In the genomic region with DNA sequence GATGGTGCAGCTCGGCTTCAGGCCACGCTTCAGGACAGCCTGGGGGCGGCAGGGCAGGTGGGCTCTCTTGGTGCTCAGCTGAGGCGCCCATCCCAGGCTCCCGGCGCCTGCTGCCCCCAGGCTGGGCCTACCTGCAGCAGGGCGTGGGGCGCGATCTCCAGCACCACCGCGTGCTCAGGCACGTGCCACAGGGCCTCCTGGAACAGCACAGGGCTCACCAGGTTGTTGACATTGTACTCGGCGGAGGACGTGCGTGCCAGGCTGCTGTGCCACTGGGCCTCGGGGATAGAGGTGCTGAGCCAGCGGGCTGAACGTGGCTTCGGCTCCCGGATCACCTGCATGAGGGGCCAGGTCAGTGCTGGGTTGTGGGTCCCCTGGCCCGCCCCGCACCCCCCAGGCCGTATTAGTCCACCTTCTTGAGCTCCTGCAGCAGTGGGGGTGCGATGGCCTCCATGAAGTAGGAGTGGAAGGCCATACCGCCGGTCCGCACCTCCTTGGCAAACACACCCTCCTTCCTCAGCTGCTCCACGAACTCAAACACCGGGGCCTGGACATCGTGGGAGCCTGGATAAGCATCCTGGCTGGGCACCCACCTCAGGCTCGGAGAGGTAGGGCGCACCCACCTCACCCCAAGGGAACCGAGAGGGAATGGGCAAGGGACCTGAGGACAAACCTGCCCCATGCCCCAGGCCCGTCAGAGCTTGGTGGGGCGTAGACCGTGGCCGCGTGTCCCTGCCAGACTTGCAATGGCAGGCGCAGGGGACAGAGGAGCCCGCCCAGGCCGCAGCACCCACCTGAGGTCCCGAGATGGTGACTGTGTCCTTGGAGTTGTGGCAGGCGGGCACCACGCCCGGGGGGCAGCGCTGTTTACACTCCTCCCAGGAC, we compare ENCODE assay signal across 2 cellular contexts.
TF ChIP-seq lines count a peak whose summit lies in the region.

No MANE protein-coding gene starts in this region.

TF ChIP-seq in HepG2, 621 proteins besides CTCF, POLR2A, EP300 and RAD21 (continues in another document):
- TF ChIP-seq ZNF329 (CRISPR knock-in tag; IDR thresholded peaks at IDR 0.05; ENCODE audit: low read depth) (no peak), ZFP36 (IDR thresholded peaks at IDR 0.05; ENCODE audit: borderline replicate concordance, low read depth, low read length, partially characterized antibody) (no peak), ZSCAN21 (CRISPR knock-in tag; IDR thresholded peaks at IDR 0.05; ENCODE audit: borderline replicate concordance) (0 out of 2 replicates have a peak, but pooled peaks have one; percentile 6), AGO2 (optimal IDR thresholded peaks at IDR 0.05; ENCODE audit: low read depth, low read length) (peak; percentile 82), NONO (IDR thresholded peaks at IDR 0.05) (no peak), NONO (CRISPR knock-in tag; conservative IDR thresholded peaks at IDR 0.05) (peak; percentile 52; the same call in 1 of the 2 replicates), HES4 (CRISPR knock-in tag; IDR thresholded peaks at IDR 0.05; ENCODE audit: borderline replicate concordance) (0 out of 2 replicates have a peak, but pooled peaks have one; percentile 44), RBFOX2 (IDR thresholded peaks at IDR 0.05; ENCODE audit: low read depth, low read length) (peak; percentile 86), ARNTL (CRISPR knock-in tag; IDR thresholded peaks at IDR 0.05) (no peak), ZNF101 (CRISPR knock-in tag; IDR thresholded peaks at IDR 0.05; ENCODE audit: borderline replicate concordance, low read depth) (no peak), POLR2G (IDR thresholded peaks at IDR 0.05; ENCODE audit: low read depth, low read length) (peak; percentile 35; the same call in 1 of the 2 replicates), RBM22 (optimal IDR thresholded peaks at IDR 0.05; ENCODE audit: low read length) (peak; percentile 44), POLR2AphosphoS5 (IDR thresholded peaks at IDR 0.05; ENCODE audit: low read depth, low read length) (peak; percentile 12)
- TF ChIP-seq, protein P1, sequence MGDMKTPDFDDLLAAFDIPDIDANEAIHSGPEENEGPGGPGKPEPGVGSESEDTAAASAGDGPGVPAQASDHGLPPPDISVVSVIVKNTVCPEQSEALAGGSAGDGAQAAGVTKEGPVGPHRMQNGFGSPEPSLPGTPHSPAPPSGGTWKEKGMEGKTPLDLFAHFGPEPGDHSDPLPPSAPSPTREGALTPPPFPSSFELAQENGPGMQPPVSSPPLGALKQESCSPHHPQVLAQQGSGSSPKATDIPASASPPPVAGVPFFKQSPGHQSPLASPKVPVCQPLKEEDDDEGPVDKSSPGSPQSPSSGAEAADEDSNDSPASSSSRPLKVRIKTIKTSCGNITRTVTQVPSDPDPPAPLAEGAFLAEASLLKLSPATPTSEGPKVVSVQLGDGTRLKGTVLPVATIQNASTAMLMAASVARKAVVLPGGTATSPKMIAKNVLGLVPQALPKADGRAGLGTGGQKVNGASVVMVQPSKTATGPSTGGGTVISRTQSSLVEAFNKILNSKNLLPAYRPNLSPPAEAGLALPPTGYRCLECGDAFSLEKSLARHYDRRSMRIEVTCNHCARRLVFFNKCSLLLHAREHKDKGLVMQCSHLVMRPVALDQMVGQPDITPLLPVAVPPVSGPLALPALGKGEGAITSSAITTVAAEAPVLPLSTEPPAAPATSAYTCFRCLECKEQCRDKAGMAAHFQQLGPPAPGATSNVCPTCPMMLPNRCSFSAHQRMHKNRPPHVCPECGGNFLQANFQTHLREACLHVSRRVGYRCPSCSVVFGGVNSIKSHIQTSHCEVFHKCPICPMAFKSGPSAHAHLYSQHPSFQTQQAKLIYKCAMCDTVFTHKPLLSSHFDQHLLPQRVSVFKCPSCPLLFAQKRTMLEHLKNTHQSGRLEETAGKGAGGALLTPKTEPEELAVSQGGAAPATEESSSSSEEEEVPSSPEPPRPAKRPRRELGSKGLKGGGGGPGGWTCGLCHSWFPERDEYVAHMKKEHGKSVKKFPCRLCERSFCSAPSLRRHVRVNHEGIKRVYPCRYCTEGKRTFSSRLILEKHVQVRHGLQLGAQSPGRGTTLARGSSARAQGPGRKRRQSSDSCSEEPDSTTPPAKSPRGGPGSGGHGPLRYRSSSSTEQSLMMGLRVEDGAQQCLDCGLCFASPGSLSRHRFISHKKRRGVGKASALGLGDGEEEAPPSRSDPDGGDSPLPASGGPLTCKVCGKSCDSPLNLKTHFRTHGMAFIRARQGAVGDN (CRISPR knock-in tag; IDR thresholded peaks at IDR 0.05): 0 out of 2 replicates have a peak, but pooled peaks have one; percentile 1
- TF ChIP-seq, protein P2, sequence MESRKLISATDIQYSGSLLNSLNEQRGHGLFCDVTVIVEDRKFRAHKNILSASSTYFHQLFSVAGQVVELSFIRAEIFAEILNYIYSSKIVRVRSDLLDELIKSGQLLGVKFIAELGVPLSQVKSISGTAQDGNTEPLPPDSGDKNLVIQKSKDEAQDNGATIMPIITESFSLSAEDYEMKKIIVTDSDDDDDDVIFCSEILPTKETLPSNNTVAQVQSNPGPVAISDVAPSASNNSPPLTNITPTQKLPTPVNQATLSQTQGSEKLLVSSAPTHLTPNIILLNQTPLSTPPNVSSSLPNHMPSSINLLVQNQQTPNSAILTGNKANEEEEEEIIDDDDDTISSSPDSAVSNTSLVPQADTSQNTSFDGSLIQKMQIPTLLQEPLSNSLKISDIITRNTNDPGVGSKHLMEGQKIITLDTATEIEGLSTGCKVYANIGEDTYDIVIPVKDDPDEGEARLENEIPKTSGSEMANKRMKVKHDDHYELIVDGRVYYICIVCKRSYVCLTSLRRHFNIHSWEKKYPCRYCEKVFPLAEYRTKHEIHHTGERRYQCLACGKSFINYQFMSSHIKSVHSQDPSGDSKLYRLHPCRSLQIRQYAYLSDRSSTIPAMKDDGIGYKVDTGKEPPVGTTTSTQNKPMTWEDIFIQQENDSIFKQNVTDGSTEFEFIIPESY (CRISPR knock-in tag; IDR thresholded peaks at IDR 0.05): 0 out of 2 replicates have a peak, but pooled peaks have one; percentile 12
- TF ChIP-seq, protein P3, sequence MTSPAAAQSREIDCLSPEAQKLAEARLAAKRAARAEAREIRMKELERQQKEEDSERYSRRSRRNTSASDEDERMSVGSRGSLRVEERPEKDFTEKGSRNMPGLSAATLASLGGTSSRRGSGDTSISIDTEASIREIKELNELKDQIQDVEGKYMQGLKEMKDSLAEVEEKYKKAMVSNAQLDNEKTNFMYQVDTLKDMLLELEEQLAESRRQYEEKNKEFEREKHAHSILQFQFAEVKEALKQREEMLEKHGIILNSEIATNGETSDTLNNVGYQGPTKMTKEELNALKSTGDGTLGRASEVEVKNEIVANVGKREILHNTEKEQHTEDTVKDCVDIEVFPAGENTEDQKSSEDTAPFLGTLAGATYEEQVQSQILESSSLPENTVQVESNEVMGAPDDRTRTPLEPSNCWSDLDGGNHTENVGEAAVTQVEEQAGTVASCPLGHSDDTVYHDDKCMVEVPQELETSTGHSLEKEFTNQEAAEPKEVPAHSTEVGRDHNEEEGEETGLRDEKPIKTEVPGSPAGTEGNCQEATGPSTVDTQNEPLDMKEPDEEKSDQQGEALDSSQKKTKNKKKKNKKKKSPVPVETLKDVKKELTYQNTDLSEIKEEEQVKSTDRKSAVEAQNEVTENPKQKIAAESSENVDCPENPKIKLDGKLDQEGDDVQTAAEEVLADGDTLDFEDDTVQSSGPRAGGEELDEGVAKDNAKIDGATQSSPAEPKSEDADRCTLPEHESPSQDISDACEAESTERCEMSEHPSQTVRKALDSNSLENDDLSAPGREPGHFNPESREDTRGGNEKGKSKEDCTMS (CRISPR knock-in tag; conservative IDR thresholded peaks at IDR 0.05): no peak
- TF ChIP-seq, protein P4, sequence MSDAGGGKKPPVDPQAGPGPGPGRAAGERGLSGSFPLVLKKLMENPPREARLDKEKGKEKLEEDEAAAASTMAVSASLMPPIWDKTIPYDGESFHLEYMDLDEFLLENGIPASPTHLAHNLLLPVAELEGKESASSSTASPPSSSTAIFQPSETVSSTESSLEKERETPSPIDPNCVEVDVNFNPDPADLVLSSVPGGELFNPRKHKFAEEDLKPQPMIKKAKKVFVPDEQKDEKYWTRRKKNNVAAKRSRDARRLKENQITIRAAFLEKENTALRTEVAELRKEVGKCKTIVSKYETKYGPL (CRISPR knock-in tag; IDR thresholded peaks at IDR 0.05): no peak

TF ChIP-seq in SK-N-SH treated with all-trans-retinoic acid at 6 μM for 48 hours, 23 proteins besides CTCF, POLR2A, EP300 and RAD21:
- TF ChIP-seq, protein P5, sequence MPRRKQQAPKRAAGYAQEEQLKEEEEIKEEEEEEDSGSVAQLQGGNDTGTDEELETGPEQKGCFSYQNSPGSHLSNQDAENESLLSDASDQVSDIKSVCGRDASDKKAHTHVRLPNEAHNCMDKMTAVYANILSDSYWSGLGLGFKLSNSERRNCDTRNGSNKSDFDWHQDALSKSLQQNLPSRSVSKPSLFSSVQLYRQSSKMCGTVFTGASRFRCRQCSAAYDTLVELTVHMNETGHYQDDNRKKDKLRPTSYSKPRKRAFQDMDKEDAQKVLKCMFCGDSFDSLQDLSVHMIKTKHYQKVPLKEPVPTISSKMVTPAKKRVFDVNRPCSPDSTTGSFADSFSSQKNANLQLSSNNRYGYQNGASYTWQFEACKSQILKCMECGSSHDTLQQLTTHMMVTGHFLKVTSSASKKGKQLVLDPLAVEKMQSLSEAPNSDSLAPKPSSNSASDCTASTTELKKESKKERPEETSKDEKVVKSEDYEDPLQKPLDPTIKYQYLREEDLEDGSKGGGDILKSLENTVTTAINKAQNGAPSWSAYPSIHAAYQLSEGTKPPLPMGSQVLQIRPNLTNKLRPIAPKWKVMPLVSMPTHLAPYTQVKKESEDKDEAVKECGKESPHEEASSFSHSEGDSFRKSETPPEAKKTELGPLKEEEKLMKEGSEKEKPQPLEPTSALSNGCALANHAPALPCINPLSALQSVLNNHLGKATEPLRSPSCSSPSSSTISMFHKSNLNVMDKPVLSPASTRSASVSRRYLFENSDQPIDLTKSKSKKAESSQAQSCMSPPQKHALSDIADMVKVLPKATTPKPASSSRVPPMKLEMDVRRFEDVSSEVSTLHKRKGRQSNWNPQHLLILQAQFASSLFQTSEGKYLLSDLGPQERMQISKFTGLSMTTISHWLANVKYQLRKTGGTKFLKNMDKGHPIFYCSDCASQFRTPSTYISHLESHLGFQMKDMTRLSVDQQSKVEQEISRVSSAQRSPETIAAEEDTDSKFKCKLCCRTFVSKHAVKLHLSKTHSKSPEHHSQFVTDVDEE (CRISPR knock-in tag; IDR thresholded peaks at IDR 0.05): no peak
- TF ChIP-seq CSDC2 (CRISPR knock-in tag; IDR thresholded peaks at IDR 0.05): no peak
- no peak for TF ChIP-seq PPARA (CRISPR knock-in tag; IDR thresholded peaks at IDR 0.05; ENCODE audit: borderline replicate concordance)
- no peak for TF ChIP-seq TCF4 (CRISPR knock-in tag; IDR thresholded peaks at IDR 0.05; ENCODE audit: borderline replicate concordance)
- no peak for TF ChIP-seq ARNTL (CRISPR knock-in tag; IDR thresholded peaks at IDR 0.05; ENCODE audit: borderline replicate concordance, low read depth)
- TF ChIP-seq, protein P6, sequence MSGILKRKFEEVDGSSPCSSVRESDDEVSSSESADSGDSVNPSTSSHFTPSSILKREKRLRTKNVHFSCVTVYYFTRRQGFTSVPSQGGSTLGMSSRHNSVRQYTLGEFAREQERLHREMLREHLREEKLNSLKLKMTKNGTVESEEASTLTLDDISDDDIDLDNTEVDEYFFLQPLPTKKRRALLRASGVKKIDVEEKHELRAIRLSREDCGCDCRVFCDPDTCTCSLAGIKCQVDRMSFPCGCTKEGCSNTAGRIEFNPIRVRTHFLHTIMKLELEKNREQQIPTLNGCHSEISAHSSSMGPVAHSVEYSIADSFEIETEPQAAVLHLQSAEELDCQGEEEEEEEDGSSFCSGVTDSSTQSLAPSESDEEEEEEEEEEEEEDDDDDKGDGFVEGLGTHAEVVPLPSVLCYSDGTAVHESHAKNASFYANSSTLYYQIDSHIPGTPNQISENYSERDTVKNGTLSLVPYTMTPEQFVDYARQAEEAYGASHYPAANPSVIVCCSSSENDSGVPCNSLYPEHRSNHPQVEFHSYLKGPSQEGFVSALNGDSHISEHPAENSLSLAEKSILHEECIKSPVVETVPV (CRISPR knock-in tag; IDR thresholded peaks at IDR 0.05): no peak
- TF ChIP-seq, protein P7, sequence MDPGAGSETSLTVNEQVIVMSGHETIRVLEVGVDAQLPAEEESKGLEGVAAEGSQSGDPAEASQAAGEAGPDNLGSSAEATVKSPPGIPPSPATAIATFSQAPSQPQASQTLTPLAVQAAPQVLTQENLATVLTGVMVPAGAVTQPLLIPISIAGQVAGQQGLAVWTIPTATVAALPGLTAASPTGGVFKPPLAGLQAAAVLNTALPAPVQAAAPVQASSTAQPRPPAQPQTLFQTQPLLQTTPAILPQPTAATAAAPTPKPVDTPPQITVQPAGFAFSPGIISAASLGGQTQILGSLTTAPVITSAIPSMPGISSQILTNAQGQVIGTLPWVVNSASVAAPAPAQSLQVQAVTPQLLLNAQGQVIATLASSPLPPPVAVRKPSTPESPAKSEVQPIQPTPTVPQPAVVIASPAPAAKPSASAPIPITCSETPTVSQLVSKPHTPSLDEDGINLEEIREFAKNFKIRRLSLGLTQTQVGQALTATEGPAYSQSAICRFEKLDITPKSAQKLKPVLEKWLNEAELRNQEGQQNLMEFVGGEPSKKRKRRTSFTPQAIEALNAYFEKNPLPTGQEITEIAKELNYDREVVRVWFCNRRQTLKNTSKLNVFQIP (CRISPR knock-in tag; IDR thresholded peaks at IDR 0.05; ENCODE audit: borderline replicate concordance, low read depth): no peak
- TF ChIP-seq, protein P8, sequence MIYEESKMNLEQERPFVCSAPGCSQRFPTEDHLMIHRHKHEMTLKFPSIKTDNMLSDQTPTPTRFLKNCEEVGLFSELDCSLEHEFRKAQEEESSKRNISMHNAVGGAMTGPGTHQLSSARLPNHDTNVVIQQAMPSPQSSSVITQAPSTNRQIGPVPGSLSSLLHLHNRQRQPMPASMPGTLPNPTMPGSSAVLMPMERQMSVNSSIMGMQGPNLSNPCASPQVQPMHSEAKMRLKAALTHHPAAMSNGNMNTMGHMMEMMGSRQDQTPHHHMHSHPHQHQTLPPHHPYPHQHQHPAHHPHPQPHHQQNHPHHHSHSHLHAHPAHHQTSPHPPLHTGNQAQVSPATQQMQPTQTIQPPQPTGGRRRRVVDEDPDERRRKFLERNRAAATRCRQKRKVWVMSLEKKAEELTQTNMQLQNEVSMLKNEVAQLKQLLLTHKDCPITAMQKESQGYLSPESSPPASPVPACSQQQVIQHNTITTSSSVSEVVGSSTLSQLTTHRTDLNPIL (CRISPR knock-in tag; IDR thresholded peaks at IDR 0.05; ENCODE audit: low read depth): no peak
- TF ChIP-seq ZNF565 (CRISPR knock-in tag; conservative IDR thresholded peaks at IDR 0.05; ENCODE audit: low read depth): no peak
- TF ChIP-seq ZFP3 (CRISPR knock-in tag; IDR thresholded peaks at IDR 0.05): no peak
